Comparison of ENCODE assay signal across 1 cellular context in genomic region chr6:6686176-6686575, GRCh38.
TF ChIP-seq lines count a peak whose summit lies in the region.

No MANE protein-coding gene starts in this region.

TF ChIP-seq in K562, 482 proteins besides CTCF, POLR2A, EP300 and RAD21 (continued from another document and continues in another):
- TF ChIP-seq MGA (IDR thresholded peaks at IDR 0.05), result peak; percentile 44; the same call in 1 of the 2 replicates
- no peak for TF ChIP-seq BDP1 (IDR thresholded peaks at IDR 0.05; ENCODE audit: insufficient read depth, insufficient read length)
- no peak for TF ChIP-seq PURB (CRISPR knock-in tag; IDR thresholded peaks at IDR 0.05; ENCODE audit: low read depth)
- TF ChIP-seq HDAC2 (IDR thresholded peaks at IDR 0.05), result no peak
- TF ChIP-seq THAP12 (CRISPR knock-in tag; IDR thresholded peaks at IDR 0.05), result no peak
- no peak for TF ChIP-seq POU5F1 (IDR thresholded peaks at IDR 0.05; ENCODE audit: borderline replicate concordance, low read depth, low read length, partially characterized antibody)
- TF ChIP-seq NCOA2 (IDR thresholded peaks at IDR 0.05; ENCODE audit: partially characterized antibody in 2 of 2), result no peak
- TF ChIP-seq NUFIP1 (IDR thresholded peaks at IDR 0.05; ENCODE audit: partially characterized antibody), result no peak
- TF ChIP-seq JUNB (CRISPR knock-in tag; conservative IDR thresholded peaks at IDR 0.05), result no peak
- no peak for TF ChIP-seq MTA2 (IDR thresholded peaks at IDR 0.05; ENCODE audit: low read depth)
- no peak for TF ChIP-seq ZNF395 (CRISPR knock-in tag; IDR thresholded peaks at IDR 0.05)
- TF ChIP-seq ZC3H11A (IDR thresholded peaks at IDR 0.05; ENCODE audit: low read depth, low read length), result no peak
- TF ChIP-seq ZNF639 (CRISPR knock-in tag; conservative IDR thresholded peaks at IDR 0.05 in 1 of 2, IDR thresholded peaks at IDR 0.05 in 1 of 2), result peak in 1 of 2 experiments; percentile 28; a peak in 1 of 4 replicates
- TF ChIP-seq NFXL1 (CRISPR knock-in tag; IDR thresholded peaks at IDR 0.05), result no peak
- TF ChIP-seq ZNF398 (CRISPR knock-in tag; IDR thresholded peaks at IDR 0.05), result no peak
- no peak for TF ChIP-seq ZNF134 (CRISPR knock-in tag; conservative IDR thresholded peaks at IDR 0.05)
- no peak for TF ChIP-seq ZBTB34 (CRISPR knock-in tag; IDR thresholded peaks at IDR 0.05)
- TF ChIP-seq ZNF311 (CRISPR knock-in tag; IDR thresholded peaks at IDR 0.05), result no peak
- TF ChIP-seq BACH1 (tag; IDR thresholded peaks at IDR 0.05), result no peak; the same call in 1 of the 2 replicates
- no peak for TF ChIP-seq LARP7 (IDR thresholded peaks at IDR 0.05)
- TF ChIP-seq CBX1 (IDR thresholded peaks at IDR 0.05; ENCODE audit: low read depth), result no peak
- TF ChIP-seq E2F6 (IDR thresholded peaks at IDR 0.05; ENCODE audit: borderline replicate concordance in 1 of 2, extremely low read depth in 1 of 2, insufficient read depth in 1 of 2, insufficient read length in 1 of 2, low read depth in 1 of 2, low read length in 1 of 2, poor library complexity in 1 of 2, severe bottlenecking in 1 of 2), result peak in 1 of 2 experiments; percentile 29
- no peak for TF ChIP-seq CTCFL (IDR thresholded peaks at IDR 0.05; ENCODE audit: borderline replicate concordance, insufficient read depth, low read depth, low read length, poor library complexity, severe bottlenecking)
- no peak for TF ChIP-seq TCF7 (IDR thresholded peaks at IDR 0.05; ENCODE audit: borderline replicate concordance)
